ENCODE assay signal across 21 cellular contexts in the genomic region with DNA sequence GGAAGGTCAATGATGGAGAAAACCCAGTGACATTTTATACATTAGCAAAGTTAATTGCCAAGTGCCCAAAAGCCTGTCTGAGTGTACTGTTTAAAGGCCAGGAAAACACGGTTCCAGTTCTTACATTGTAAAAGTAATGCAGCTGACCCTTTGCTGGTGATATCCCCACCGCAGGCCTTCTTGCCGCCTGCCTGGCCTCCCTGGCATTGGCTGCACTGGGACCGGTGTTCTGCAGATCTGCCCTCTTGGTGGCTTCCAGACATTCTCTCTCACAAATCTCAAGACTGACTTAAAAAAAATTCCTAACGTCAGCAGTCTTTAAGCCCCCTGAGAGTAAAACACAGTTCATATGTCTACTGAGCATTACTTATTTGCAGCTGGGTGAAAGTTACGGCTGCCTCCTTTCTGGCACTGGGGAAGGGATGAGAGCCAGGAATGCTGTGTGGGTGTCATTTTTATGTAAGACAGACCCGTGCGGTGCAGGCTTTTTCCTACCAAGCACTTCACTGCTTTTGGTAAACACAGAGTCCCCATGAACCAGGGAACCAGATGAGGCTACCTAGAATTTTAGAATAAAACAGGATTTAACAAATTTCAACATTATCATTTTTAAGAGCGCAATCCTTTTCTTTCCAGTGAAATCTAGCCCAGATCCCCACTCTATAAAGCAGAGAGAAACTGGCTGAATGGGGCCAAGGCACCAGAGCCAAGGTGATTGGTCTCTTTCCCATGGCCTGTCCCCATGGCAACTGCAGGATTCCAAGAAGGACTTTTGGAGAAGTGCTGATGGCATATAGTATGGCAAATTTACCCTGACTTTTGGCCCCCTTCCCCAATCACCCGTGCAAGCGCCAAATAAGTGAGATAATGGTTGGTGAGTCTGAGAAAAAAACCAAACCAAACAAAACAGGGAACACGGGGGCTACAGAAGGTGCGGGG.
A peak's percentile ranks its signal among the peaks of the same experiment; 100 is the strongest.
DNase-seq lines count a peak whose midpoint lies in the region; ATAC-seq, FAIRE-seq and TF ChIP-seq lines count a peak whose summit lies in the region.
"Had no signal": no experiment of that assay in that cellular context is flagged by ENCODE, and none has a peak within 500 bp of the region (broad histone marks: within the 10 kb centered on the region; RNA-seq: fewer than 3 reads in every experiment).

No MANE protein-coding gene starts in this region.

- H3K4me1 Mint-ChIP-seq in glutamatergic neuron (ENCODE audit: low read depth, unreplicated experiment) (peaks cover 7% of the 10 kb centered on the region), neural progenitor cell (peaks cover 21% of the 10 kb centered on the region)

- CTCF ChIA-PET in AG04449 (lab: Yijun Ruan, JAX) = no interaction called here

- no peak overlapping the region for H3K9ac ChIP-seq in neural progenitor cell

- no peak for TF ChIP-seq POLR2A in H54 (IDR thresholded peaks at IDR 0.05; ENCODE audit: low read depth, low read length)

- no peak overlapping the region for H3K4me2 ChIP-seq in neural progenitor cell

- peaks cover 7% of the 10 kb centered on the region for H3K4me1 ChIP-seq in neural progenitor cell
- H3K4me1 ChIP-seq: Caco-2 had no signal

- no peak for TF ChIP-seq CTCF in AG04449 (IDR thresholded peaks at IDR 0.05; ENCODE audit: insufficient read depth, low read length, missing control alignments)
- TF ChIP-seq CTCF in glutamatergic neuron (IDR thresholded peaks at IDR 0.05; ENCODE audit: partially characterized antibody, unreplicated experiment) = no peak
- no peak for TF ChIP-seq CTCF in neural progenitor cell (IDR thresholded peaks at IDR 0.05)

- H3K27ac ChIP-seq in neural progenitor cell = no peak overlapping the region
- H3K27ac ChIP-seq: tibial nerve had no signal

- no peak overlapping the region for H3K4me3 ChIP-seq in AG04449 (ENCODE audit: low read depth, low read length)
- H3K4me3 ChIP-seq in neural progenitor cell = no peak overlapping the region
- H3K4me3 ChIP-seq: dorsolateral prefrontal cortex, tibial nerve had no signal

- H3K9me3 Mint-ChIP-seq in glutamatergic neuron (ENCODE audit: unreplicated experiment) (peaks cover 8% of the 10 kb centered on the region), neural progenitor cell (no peaks in the 10 kb centered on the region)
- H3K9me3 Mint-ChIP-seq: immature natural killer cell had no signal

- no peaks in the 10 kb centered on the region for H3F3A ChIP-seq in neural progenitor cell (ENCODE audit: low read depth)

- peaks cover 8% of the 10 kb centered on the region for H3K27me3 Mint-ChIP-seq in glutamatergic neuron (ENCODE audit: unreplicated experiment)
- H3K27me3 Mint-ChIP-seq in neural progenitor cell (ENCODE audit: insufficient read depth, low read depth) = no peaks in the 10 kb centered on the region

- H4K20me1 ChIP-seq in neural progenitor cell (ENCODE audit: low read depth) = no peaks in the 10 kb centered on the region

- FAIRE-seq in H54 (lab: Jason Lieb, UNC) = no peak
- FAIRE-seq: frontal cortex, GM19239 had no signal

- no peaks in the 10 kb centered on the region for H3K9me3 ChIP-seq in neural progenitor cell (ENCODE audit: low read depth)
- H3K9me3 ChIP-seq: Caco-2, tibial nerve had no signal

- peak overlapping the region; percentile 34 for H3K4me3 Mint-ChIP-seq in glutamatergic neuron (ENCODE audit: unreplicated experiment)
- no peak overlapping the region for H3K4me3 Mint-ChIP-seq in neural progenitor cell
- H3K4me3 Mint-ChIP-seq: immature natural killer cell had no signal

- H3K27me3 ChIP-seq in neural progenitor cell = no peaks in the 10 kb centered on the region
- H3K27me3 ChIP-seq: dorsolateral prefrontal cortex, tibial nerve had no signal

- no peaks in the 10 kb centered on the region for H3K36me3 ChIP-seq in neural progenitor cell
- H3K36me3 ChIP-seq: tibial nerve had no signal

- H3K79me2 ChIP-seq in neural progenitor cell (ENCODE audit: low read depth) = no peaks in the 10 kb centered on the region

- no peak overlapping the region for H2AFZ ChIP-seq in neural progenitor cell (replicated peaks)

- no peak for ATAC-seq in HG03439 (IDR thresholded peaks at IDR 0.05; ENCODE audit: unreplicated experiment)

- H3K27ac Mint-ChIP-seq in glutamatergic neuron (ENCODE audit: unreplicated experiment) (no peak overlapping the region), neural progenitor cell (peak overlapping the region; percentile 81)
- H3K27ac Mint-ChIP-seq: immature natural killer cell had no signal

- peaks cover 17% of the 10 kb centered on the region for H3K36me3 Mint-ChIP-seq in glutamatergic neuron (ENCODE audit: unreplicated experiment)
- H3K36me3 Mint-ChIP-seq in neural progenitor cell = peaks cover 31% of the 10 kb centered on the region

- DNase-seq in AG04449 (ENCODE audit: low read depth, low spot score) (peak; percentile 4), amniotic epithelial cell (ENCODE audit: low read depth) (peak; percentile 59), glutamatergic neuron (no peak), neural progenitor cell (ENCODE audit: low spot score) (no peak), dedifferentiated amniotic fluid mesenchymal stem cell (ENCODE audit: extremely low spot score) (no peak), NCI-H526 treated with DMSO at 0.1 percent for 48 hours (lab: John Stamatoyannopoulos, UW) (no peak), H54 (ENCODE audit: insufficient read length, low spot score) (no peak)
- DNase-seq: ACHN; activated CD4-positive, CD25-positive, alpha-beta regulatory T cell treated with anti-CD3 and anti-CD28 coated beads, Interleukin-2, amount 50 U/mL, for 72 hours; activated CD8-positive, alpha-beta memory T cell treated with anti-CD3 and anti-CD28 coated beads, Interleukin-2, amount 50 U/mL, for 4 hours; immature natural killer cell; NCI-H1092; SIG-M5; stimulated activated CD4-positive, alpha-beta T cell treated with anti-CD3 and anti-CD28 coated beads, Interleukin-2, amount 100 ng/mL, for 48 hours; stimulated activated CD8-positive, alpha-beta memory T cell treated with anti-CD3 and anti-CD28 coated beads, Interleukin-4, amount 100 ng/mL, for 48 hours had no signal

- POLR2A ChIA-PET in AG04449 (lab: Yijun Ruan, JAX) = no interaction called here

Comparison
In these comparisons a context has a peak if more than half of its experiments do, and no peak if none do; other contexts are left out.
1. DNase-seq: peak in AG04449 (single experiment) and amniotic epithelial cell (single experiment); none in glutamatergic neuron (single experiment), neural progenitor cell (single experiment), dedifferentiated amniotic fluid mesenchymal stem cell (single experiment), NCI-H526 treated with DMSO at 0.1 percent for 48 hours (single experiment) and H54 (single experiment).